ENCODE assay signal across 11 cellular contexts in the genomic region with DNA sequence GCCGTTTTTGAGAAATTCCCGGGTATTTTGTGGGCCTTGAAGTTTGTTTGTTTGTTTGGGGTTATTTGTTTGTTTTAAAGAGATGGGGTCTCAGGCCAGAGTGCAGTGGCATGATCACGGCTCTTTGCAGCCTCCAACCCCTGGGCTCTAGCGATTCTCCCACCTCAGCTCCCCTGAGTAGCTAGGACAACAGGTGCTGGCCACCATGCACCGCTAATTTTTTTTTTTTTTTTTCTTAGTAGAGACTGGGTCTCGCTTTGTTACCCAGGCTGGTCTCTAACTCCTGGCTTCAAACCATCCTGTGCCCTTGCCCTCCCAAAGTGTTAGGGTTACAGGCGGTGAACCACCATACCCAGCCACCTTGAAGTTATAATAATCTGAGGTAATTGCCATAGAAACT. TPM values are rescaled to one million over a fixed set of nuclear protein-coding genes. Genes with fewer than 3 reads are reported as not detected.
A peak's percentile ranks its signal among the peaks of the same experiment; 100 is the strongest.
DNase-seq lines count a peak whose midpoint lies in the region; ATAC-seq and TF ChIP-seq lines count a peak whose summit lies in the region.
"Had no signal": no experiment of that assay in that cellular context is flagged by ENCODE, and none has a peak within 500 bp of the region (broad histone marks: within the 10 kb centered on the region; RNA-seq: fewer than 3 reads in every experiment).

No MANE protein-coding gene starts in this region.

- H3K27ac Mint-ChIP-seq in CD4-positive, CD25-positive, alpha-beta regulatory T cell: peak overlapping the region in 2 of 3 donors; percentile 86 to 100
- peak overlapping the region; percentile 53 to 99 for H3K27ac Mint-ChIP-seq in natural killer cell treated with Interleukin-12 subunit alpha and Interleukin-12 subunit beta and Interleukin-15 and Interleukin-18, amount 100 ng/mL, for 72 hours

- H3K9me2 ChIP-seq in Karpas-422 (replicated peaks; ENCODE audit: insufficient read depth, low read length): no peaks in the 10 kb centered on the region

- no peak overlapping the region for H3K9ac ChIP-seq in Karpas-422 (ENCODE audit: low read length)

- H2AFZ ChIP-seq in Karpas-422 (ENCODE audit: low read length): no peak overlapping the region

- TF ChIP-seq POLR2A in breast epithelium (IDR thresholded peaks at IDR 0.05): no peak

- ATAC-seq in CD4-positive, CD25-positive, alpha-beta regulatory T cell (ENCODE audit: low read depth in 2 of 2): no peak
- ATAC-seq in natural killer cell treated with Interleukin-12 subunit alpha and Interleukin-12 subunit beta and Interleukin-15 and Interleukin-18, amount 100 ng/mL, for 72 hours: no peak
- ATAC-seq in GM21717 (IDR thresholded peaks at IDR 0.05; ENCODE audit: unreplicated experiment) (no peak), HG02642 (IDR thresholded peaks at IDR 0.05; ENCODE audit: poor library complexity, unreplicated experiment) (no peak), HG02852 (IDR thresholded peaks at IDR 0.05; ENCODE audit: unreplicated experiment) (no peak)

- peaks cover 3% of the 10 kb centered on the region; the same call in 1 of the 2 replicates for H4K20me1 ChIP-seq in Karpas-422 (ENCODE audit: insufficient read depth, low read depth, low read length)

- H3K27me3 ChIP-seq in CD4-positive, CD25-positive, alpha-beta regulatory T cell (ENCODE audit: control insufficient read depth, insufficient read depth, low read length): no peaks in the 10 kb centered on the region
- H3K27me3 ChIP-seq in Karpas-422 (ENCODE audit: low read length): no peaks in the 10 kb centered on the region
- H3K27me3 ChIP-seq in breast epithelium: no peaks in the 10 kb centered on the region

- peak overlapping the region; percentile 82 to 100 (median 97) for H3K4me3 Mint-ChIP-seq in CD4-positive, CD25-positive, alpha-beta regulatory T cell
- peak overlapping the region; percentile 100 for H3K4me3 Mint-ChIP-seq in natural killer cell treated with Interleukin-12 subunit alpha and Interleukin-12 subunit beta and Interleukin-15 and Interleukin-18, amount 100 ng/mL, for 72 hours

- no peaks in the 10 kb centered on the region for H3K9me3 Mint-ChIP-seq in CD4-positive, CD25-positive, alpha-beta regulatory T cell
- H3K9me3 Mint-ChIP-seq in natural killer cell treated with Interleukin-12 subunit alpha and Interleukin-12 subunit beta and Interleukin-15 and Interleukin-18, amount 100 ng/mL, for 72 hours: no peaks in the 10 kb centered on the region

- H3K4me2 ChIP-seq in Karpas-422 (ENCODE audit: low read depth, low read length, poor library complexity, severe bottlenecking): peak overlapping the region; percentile 74

- DNase-seq in CD4-positive, CD25-positive, alpha-beta regulatory T cell: no peak
- no peak for DNase-seq in Karpas-422
- no peak for DNase-seq in breast epithelium (ENCODE audit: low spot score in 2 of 2)
- DNase-seq in natural killer cell treated with Interleukin-12 subunit alpha and Interleukin-12 subunit beta and Interleukin-15 and Interleukin-18, amount 100 ng/mL, for 72 hours (ENCODE audit: low spot score): no peak
- no peak for DNase-seq in inferior parietal cortex (ENCODE audit: extremely low spot score)
- DNase-seq: EL had no signal

- H3K9me3 ChIP-seq in CD4-positive, CD25-positive, alpha-beta regulatory T cell (ENCODE audit: control insufficient read depth in 2 of 2, low read length in 2 of 2): no peaks in the 10 kb centered on the region
- no peaks in the 10 kb centered on the region for H3K9me3 ChIP-seq in Karpas-422 (ENCODE audit: low read length)
- H3K9me3 ChIP-seq in breast epithelium: no peaks in the 10 kb centered on the region

- H3K4me1 Mint-ChIP-seq in CD4-positive, CD25-positive, alpha-beta regulatory T cell: peaks cover 15 to 56% (median 36%) of the 10 kb centered on the region in 4 donors
- peaks cover 32 to 36% of the 10 kb centered on the region in 2 donors for H3K4me1 Mint-ChIP-seq in natural killer cell treated with Interleukin-12 subunit alpha and Interleukin-12 subunit beta and Interleukin-15 and Interleukin-18, amount 100 ng/mL, for 72 hours (ENCODE audit: low read depth in 2 of 2)

- peaks cover 19% of the 10 kb centered on the region for H3K4me1 ChIP-seq in CD4-positive, CD25-positive, alpha-beta regulatory T cell (ENCODE audit: control insufficient read depth, insufficient read depth, low read length, poor library complexity, severe bottlenecking)
- peaks cover 14% of the 10 kb centered on the region for H3K4me1 ChIP-seq in Karpas-422 (ENCODE audit: low read length)
- H3K4me1 ChIP-seq in breast epithelium: no peaks in the 10 kb centered on the region

- TF ChIP-seq CTCF in breast epithelium (IDR thresholded peaks at IDR 0.05): no peak

- peaks cover 19% of the 10 kb centered on the region for H3K36me3 Mint-ChIP-seq in CD4-positive, CD25-positive, alpha-beta regulatory T cell
- H3K36me3 Mint-ChIP-seq in natural killer cell treated with Interleukin-12 subunit alpha and Interleukin-12 subunit beta and Interleukin-15 and Interleukin-18, amount 100 ng/mL, for 72 hours: peaks cover 24% of the 10 kb centered on the region

- H3K79me2 ChIP-seq in Karpas-422 (ENCODE audit: low read length): peaks cover 37% of the 10 kb centered on the region

- peaks cover 6% of the 10 kb centered on the region for H3K27me3 Mint-ChIP-seq in CD4-positive, CD25-positive, alpha-beta regulatory T cell
- no peaks in the 10 kb centered on the region for H3K27me3 Mint-ChIP-seq in natural killer cell treated with Interleukin-12 subunit alpha and Interleukin-12 subunit beta and Interleukin-15 and Interleukin-18, amount 100 ng/mL, for 72 hours

- H3K27ac ChIP-seq in CD4-positive, CD25-positive, alpha-beta regulatory T cell (ENCODE audit: insufficient read depth, low read length, poor library complexity, severe bottlenecking): peak overlapping the region; percentile 100
- H3K27ac ChIP-seq in Karpas-422 (ENCODE audit: low read length) (no peak overlapping the region), breast epithelium (peak overlapping the region; percentile 27 to 100)

- intact Hi-C loops in breast epithelium (cut with DNase I; ENCODE audit: low total_unique reads): no loop called here

- peak overlapping the region; percentile 47 for H3K4me3 ChIP-seq in CD4-positive, CD25-positive, alpha-beta regulatory T cell (ENCODE audit: low read depth, low read length)
- peak overlapping the region; percentile 93; the same call in 1 of the 2 replicates for H3K4me3 ChIP-seq in Karpas-422 (ENCODE audit: low read length)
- peak overlapping the region in 2 of 3 donors; percentile 82 to 86 for H3K4me3 ChIP-seq in breast epithelium

- H3K36me3 ChIP-seq in CD4-positive, CD25-positive, alpha-beta regulatory T cell (ENCODE audit: control insufficient read depth, insufficient read depth, low read length): peaks cover 48% of the 10 kb centered on the region
- H3K36me3 ChIP-seq in Karpas-422 (ENCODE audit: insufficient read depth, low read length) (peaks cover 45% of the 10 kb centered on the region), breast epithelium (no peaks in the 10 kb centered on the region)

RNA-seq across cellular contexts. Expression of gene CHTOP, which starts 2.0 kb away (rescaled TPM):
- 85.1 TPM for total RNA-seq in CD4-positive, CD25-positive, alpha-beta regulatory T cell
- 10 to 100 TPM; 57.5 to 73.1 (median 65.8) TPM for polyA plus RNA-seq in CD4-positive, CD25-positive, alpha-beta regulatory T cell
- total RNA-seq in Karpas-422 (2014; rRNA removed; shearing (Covaris generic); ENCODE audit: low replicate concordance): 62.1 and 64.6 TPM in 2 replicates
- total RNA-seq in breast epithelium: 100 to 1,000 TPM in 1 of 3 donors, 10 to 100 TPM in 2; 37.1 to 112 (median 71.8) TPM
- 10 to 100 TPM; 82.1 to 96.8 TPM for total RNA-seq in natural killer cell treated with Interleukin-12 subunit alpha and Interleukin-12 subunit beta and Interleukin-15 and Interleukin-18, amount 100 ng/mL, for 72 hours

RNA-seq across cellular contexts. Expression of gene S100A1, which starts 7.6 kb away (rescaled TPM):
- not detected for total RNA-seq in CD4-positive, CD25-positive, alpha-beta regulatory T cell
- not detected for polyA plus RNA-seq in CD4-positive, CD25-positive, alpha-beta regulatory T cell
- total RNA-seq in Karpas-422 (2014; rRNA removed; shearing (Covaris generic); ENCODE audit: low replicate concordance): 15.9 and 18.9 TPM in 2 replicates
- 10 to 100 TPM in 2 of 3 donors, 1 to 10 TPM in 1; 6.1 to 40.0 (median 28.5) TPM for total RNA-seq in breast epithelium
- not detected for total RNA-seq in natural killer cell treated with Interleukin-12 subunit alpha and Interleukin-12 subunit beta and Interleukin-15 and Interleukin-18, amount 100 ng/mL, for 72 hours
- total RNA-seq: endothelial cell of umbilical vein, NCI-H460 had no signal
- polyA plus RNA-seq: endothelial cell of umbilical vein had no signal

RNA-seq across cellular contexts. Expression of gene S100A13, which starts 8.6 kb away (rescaled TPM):
- total RNA-seq in CD4-positive, CD25-positive, alpha-beta regulatory T cell: 6.4 TPM
- 1 to 10 TPM in 2 of 4 donors, under 1 TPM in 2; 0.41 to 1.8 (median 1.3) TPM for polyA plus RNA-seq in CD4-positive, CD25-positive, alpha-beta regulatory T cell
- total RNA-seq in Karpas-422 (2014; rRNA removed; shearing (Covaris generic); ENCODE audit: low replicate concordance): 13.4 and 21.5 TPM in 2 replicates
- 100 to 1,000 TPM; 163 to 221 (median 198) TPM for total RNA-seq in breast epithelium
- total RNA-seq in natural killer cell treated with Interleukin-12 subunit alpha and Interleukin-12 subunit beta and Interleukin-15 and Interleukin-18, amount 100 ng/mL, for 72 hours: 10 to 100 TPM in 1 of 2 donors, 1 to 10 TPM in 1; 5.0 to 10.3 TPM

RNA-seq across cellular contexts. Expression of gene S100A14, which starts 19.7 kb away (rescaled TPM):
- not detected for total RNA-seq in CD4-positive, CD25-positive, alpha-beta regulatory T cell
- polyA plus RNA-seq in CD4-positive, CD25-positive, alpha-beta regulatory T cell: not detected
- total RNA-seq in Karpas-422 (2014; rRNA removed; shearing (Covaris generic); ENCODE audit: low replicate concordance): not detected in 2 replicates
- 10 to 100 TPM in 2 of 3 donors, not detected in 1; 70.1 to 99.2 TPM for total RNA-seq in breast epithelium
- total RNA-seq in natural killer cell treated with Interleukin-12 subunit alpha and Interleukin-12 subunit beta and Interleukin-15 and Interleukin-18, amount 100 ng/mL, for 72 hours: not detected
- total RNA-seq: endothelial cell of umbilical vein, NCI-H460 had no signal

RNA-seq across cellular contexts. Expression of gene SNAPIN, which starts 22.6 kb away (rescaled TPM):
- 21.5 TPM for total RNA-seq in CD4-positive, CD25-positive, alpha-beta regulatory T cell
- 100 to 1,000 TPM in 1 of 4 donors, 10 to 100 TPM in 3; 84.9 to 120 (median 93.7) TPM for polyA plus RNA-seq in CD4-positive, CD25-positive, alpha-beta regulatory T cell
- 46.2 and 54.3 TPM in 2 replicates for total RNA-seq in Karpas-422 (2014; rRNA removed; shearing (Covaris generic); ENCODE audit: low replicate concordance)
- 10 to 100 TPM; 43.3 to 70.7 (median 54.2) TPM for total RNA-seq in breast epithelium
- total RNA-seq in natural killer cell treated with Interleukin-12 subunit alpha and Interleukin-12 subunit beta and Interleukin-15 and Interleukin-18, amount 100 ng/mL, for 72 hours: 10 to 100 TPM; 23.9 to 42.5 TPM
